ENCODE assay signal across 8 cellular contexts in genomic region chrX:24241822-24242648, GRCh38.
A peak's percentile ranks its signal among the peaks of the same experiment; 100 is the strongest.
DNase-seq lines count a peak whose midpoint lies in the region; ATAC-seq lines count a peak whose summit lies in the region.

No MANE protein-coding gene starts in this region.

- peak; percentile 6 for DNase-seq in stimulated activated CD4-positive, alpha-beta T cell treated with anti-CD3 and anti-CD28 coated beads, Interleukin-4, amount 100 ng/mL, for 24 hours
- DNase-seq in stimulated activated CD4-positive, alpha-beta T cell treated with anti-CD3 and anti-CD28 coated beads, Interleukin-12 subunit alpha, Interleukin-12 subunit beta, amount 100 ng/mL, for 4 hours: no peak
- DNase-seq in NCI-H2227 (lab: John Stamatoyannopoulos, UW; ENCODE audit: unreplicated experiment) (peak; percentile 50), cerebellum (ENCODE audit: low spot score) (peak; percentile 17), medulla oblongata (ENCODE audit: extremely low spot score) (peak; percentile 35)

- peak; percentile 24 for ATAC-seq in HG02571 (IDR thresholded peaks at IDR 0.05; ENCODE audit: unreplicated experiment)
- no peak for ATAC-seq in GM18861 (IDR thresholded peaks at IDR 0.05; ENCODE audit: unreplicated experiment)
- no peak for ATAC-seq in GM21367 (IDR thresholded peaks at IDR 0.05; ENCODE audit: unreplicated experiment)
